Comparison of ENCODE assay signal across 25 cellular contexts in the genomic region with DNA sequence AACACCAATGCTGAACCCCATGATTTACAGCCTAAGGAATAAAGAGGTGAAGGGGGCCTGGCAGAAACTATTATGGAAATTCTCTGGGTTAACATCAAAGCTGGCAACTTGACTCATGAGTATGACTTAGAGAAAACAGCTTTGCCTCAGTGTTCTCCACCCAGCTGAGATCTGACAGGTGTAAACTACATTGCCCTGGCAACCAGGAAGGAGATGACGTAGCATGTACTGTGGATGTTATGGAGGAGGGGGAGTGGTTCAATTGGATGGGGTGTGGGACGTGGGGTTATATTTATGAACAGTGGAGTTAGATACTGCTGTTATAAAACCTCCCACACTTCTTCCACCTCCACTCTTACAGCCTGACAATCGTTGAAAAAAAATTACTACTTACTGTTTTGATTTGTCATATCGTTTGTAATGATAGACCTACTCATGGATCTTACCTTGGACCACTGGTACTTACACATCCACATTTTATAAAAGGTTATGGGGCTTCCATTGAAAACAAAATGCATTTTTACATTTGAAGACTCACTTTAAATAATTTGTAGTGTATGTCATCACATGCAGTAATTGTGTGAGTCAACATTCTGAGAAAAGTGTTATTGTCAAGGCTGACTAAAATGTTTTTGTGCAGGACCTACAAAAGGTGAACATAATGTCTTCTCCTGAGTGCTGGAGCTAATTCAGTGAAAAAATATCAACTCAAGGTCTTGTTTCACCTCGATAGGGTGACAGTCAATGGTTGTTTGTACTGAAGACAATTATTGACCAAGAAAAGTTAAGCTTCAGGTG. TPM values are rescaled to one million over a fixed set of nuclear protein-coding genes. Genes with fewer than 3 reads are reported as not detected.
DNase-seq lines count a peak whose midpoint lies in the region; ATAC-seq, FAIRE-seq and TF ChIP-seq lines count a peak whose summit lies in the region.
"Had no signal": no experiment of that assay in that cellular context is flagged by ENCODE, and none has a peak within 500 bp of the region (broad histone marks: within the 10 kb centered on the region; RNA-seq: fewer than 3 reads in every experiment).

No MANE protein-coding gene starts in this region.

- CTCF ChIA-PET in HEK293 (lab: Yijun Ruan, JAX) = no interaction called here
- CTCF ChIA-PET in K562 (lab: Yijun Ruan, JAX; ENCODE audit: low intra/inter-chr PET ratio) = no interaction called here

- no peak for TF ChIP-seq EP300 in K562 (IDR thresholded peaks at IDR 0.05; ENCODE audit: low read length)

- H3K27me3 Mint-ChIP-seq in natural killer cell (ENCODE audit: low read depth in 2 of 2) = peaks cover 11 to 21% of the 10 kb centered on the region in 2 donors

- TF ChIP-seq POLR2A in K562 (conservative IDR thresholded peaks at IDR 0.05) (no peak), gastrocnemius medialis (IDR thresholded peaks at IDR 0.05) (no peak)

- DNase-seq in Ammon's horn (ENCODE audit: low spot score) (peak; percentile 2), K562 (ENCODE audit: extremely low read depth in 1 of 4, low spot score in 3 of 4) (no peak), left colon (no peak), NCI-H2029 treated with DMSO at 0.1 percent for 48 hours (lab: John Stamatoyannopoulos, UW) (no peak), natural killer cell (no peak), gastrocnemius medialis (no peak)
- DNase-seq: CD4-positive, CD25-positive, alpha-beta regulatory T cell; DND-41; GOT3; HCEC 1CT; Kasumi-1; MG63; NCI-H1436; NCI-H187 treated with DMSO at 0.1 percent for 48 hours; NCI-H2171; NCI-H526 had no signal

- BruUV-seq in K562 (replicated peaks; lab: Mats Ljungman, UMichigan) = no TSS peak

- no peak overlapping the region for H3K27ac ChIP-seq in HEK293 (ENCODE audit: extremely low read depth, low read depth, low read length)
- no peak overlapping the region for H3K27ac ChIP-seq in K562 (ENCODE audit: extremely low read depth, low read depth, low read length)
- no peak overlapping the region for H3K27ac ChIP-seq in gastrocnemius medialis
- H3K27ac ChIP-seq: SJSA1 had no signal

- H3K27me3 ChIP-seq in K562 (ENCODE audit: control insufficient read depth in 2 of 2, insufficient read depth in 2 of 2, low read length in 2 of 2) = no peaks in the 10 kb centered on the region
- H3K27me3 ChIP-seq in gastrocnemius medialis = no peaks in the 10 kb centered on the region
- H3K27me3 ChIP-seq: MG63, SJSA1 had no signal

- H3K9me3 ChIP-seq in HEK293 (ENCODE audit: control insufficient read depth, insufficient read depth, low read depth, low read length) (no peaks in the 10 kb centered on the region), K562 (replicated peaks; ENCODE audit: control insufficient read depth, insufficient read depth, low read depth, low read length) (no peaks in the 10 kb centered on the region), gastrocnemius medialis (no peaks in the 10 kb centered on the region)
- H3K9me3 ChIP-seq: MG63 had no signal

- no peaks in the 10 kb centered on the region for H3K36me3 ChIP-seq in HEK293 (ENCODE audit: control insufficient read depth in 2 of 2, insufficient read depth in 1 of 2, low read length in 2 of 2)
- H3K36me3 ChIP-seq in K562 (ENCODE audit: control insufficient read depth, insufficient read depth, low read length) = no peaks in the 10 kb centered on the region
- H3K36me3 ChIP-seq in gastrocnemius medialis = no peaks in the 10 kb centered on the region
- H3K36me3 ChIP-seq: MG63, SJSA1 had no signal

- no peaks in the 10 kb centered on the region for H3K79me2 ChIP-seq in K562 (ENCODE audit: control insufficient read depth, insufficient read depth, low read length)

- TF ChIP-seq CTCF in HEK293 (tag by site-specific recombination; IDR thresholded peaks at IDR 0.05) (no peak), K562 (IDR thresholded peaks at IDR 0.05 in 2 of 3, conservative IDR thresholded peaks at IDR 0.05 in 1 of 3; ENCODE audit: insufficient read depth in 2 of 3, low read depth in 1 of 3, low read length in 3 of 3) (no peak), natural killer cell (IDR thresholded peaks at IDR 0.05) (no peak), gastrocnemius medialis (IDR thresholded peaks at IDR 0.05 in 4 of 5, conservative IDR thresholded peaks at IDR 0.05 in 1 of 5) (no peak)

- TF ChIP-seq RAD21 in K562 (CRISPR knock-in tag; conservative IDR thresholded peaks at IDR 0.05 in 1 of 2, IDR thresholded peaks at IDR 0.05 in 1 of 2) = no peak

- H3K27ac Mint-ChIP-seq in natural killer cell = no peak overlapping the region

- H3K9ac ChIP-seq in K562 (ENCODE audit: insufficient read depth in 1 of 2, low read depth in 2 of 2, low read length in 2 of 2) = no peak overlapping the region

- WGBS in K562 (ENCODE audit: insufficient coverage, low coverage, missing lambda C conversion rate) = under 1% methylated on average over 5 of the region's 5 CpGs

- in situ Hi-C loops in K562 (cut with MboI) = no loop called here
- in situ Hi-C loops in gastrocnemius medialis (cut with MboI; ENCODE audit: low sequenced_read_pairs in 4 of 4) = no loop called here

- no peak overlapping the region for H3K4me3 Mint-ChIP-seq in natural killer cell
- H3K4me3 Mint-ChIP-seq: CD4-positive, CD25-positive, alpha-beta regulatory T cell had no signal

- POLR2A ChIA-PET in HEK293 (lab: Yijun Ruan, JAX) = no interaction called here
- POLR2A ChIA-PET in K562 (lab: Yijun Ruan, JAX) = interaction anchor here (1.2 kb wide), 1 partner anchor 12 kb away, joined by 3 read pairs; no protein-coding TSS in a partner anchor

- no peak for FAIRE-seq in K562 (lab: Jason Lieb, UNC)
- FAIRE-seq: GM12878, RCC 7860 had no signal

- no peaks in the 10 kb centered on the region for H3K9me1 ChIP-seq in K562 (ENCODE audit: control insufficient read depth, insufficient read depth, low read length)

- intact Hi-C loops in K562 (cut with micrococcal nuclease) (no loop called here), left colon (cut with DNase I, micrococcal nuclease) (no loop called here), natural killer cell (cut with micrococcal nuclease) (no loop called here), gastrocnemius medialis (cut with DNase I; ENCODE audit: low total_unique reads) (no loop called here)

- no peaks in the 10 kb centered on the region for H3K4me1 Mint-ChIP-seq in natural killer cell
- H3K4me1 Mint-ChIP-seq: CD4-positive, CD25-positive, alpha-beta regulatory T cell had no signal

- H2AFZ ChIP-seq in K562 (ENCODE audit: low read depth, low read length) = no peak overlapping the region

- no peaks in the 10 kb centered on the region for H3K36me3 Mint-ChIP-seq in natural killer cell
- H3K36me3 Mint-ChIP-seq: CD4-positive, CD25-positive, alpha-beta regulatory T cell had no signal

- H4K20me1 ChIP-seq in K562 (replicated peaks; ENCODE audit: control insufficient read depth, insufficient read depth, low read length) = no peaks in the 10 kb centered on the region

- H3K4me1 ChIP-seq in HEK293 (ENCODE audit: control insufficient read depth, insufficient read depth, low read length) (no peaks in the 10 kb centered on the region), K562 (replicated peaks in 1 of 2; ENCODE audit: control insufficient read depth in 2 of 2, insufficient read depth in 2 of 2, low read length in 2 of 2) (no peaks in the 10 kb centered on the region), gastrocnemius medialis (no peaks in the 10 kb centered on the region)

- no peak overlapping the region for H3K4me2 ChIP-seq in K562 (ENCODE audit: insufficient read depth, low read length)

- H3K4me3 ChIP-seq in HEK293 (ENCODE audit: low read depth, low read length) (no peak overlapping the region), K562 (no peak overlapping the region), gastrocnemius medialis (no peak overlapping the region)
- H3K4me3 ChIP-seq: GM12878, MG63, SJSA1 had no signal

- H3K9me3 Mint-ChIP-seq in natural killer cell = no peaks in the 10 kb centered on the region

- ATAC-seq in K562 = no peak
- peak; percentile 86 for ATAC-seq in left colon
- ATAC-seq in GM19463 (IDR thresholded peaks at IDR 0.05; ENCODE audit: unreplicated experiment) = no peak
- ATAC-seq in natural killer cell = no peak
- ATAC-seq in gastrocnemius medialis = no peak
- ATAC-seq: GM12878, Right ventricle myocardium inferior had no signal

RNA-seq across cellular contexts. Expression of a gene that starts 6.4 kb away (rescaled TPM):
- total RNA-seq in K562 (2011; cell fraction: chromatin; rRNA removed; ENCODE audit: low replicate concordance) = not detected in 2 replicates
- not detected in 2 replicates for total RNA-seq in K562 (2011; cell fraction: nucleolus; rRNA removed)
- total RNA-seq in K562 (2011; cell fraction: nucleoplasm; rRNA removed) = not detected in 2 replicates
- total RNA-seq in K562 (2014; rRNA removed) (not detected in 2 replicates), K562 (2014; rRNA removed; fragmentation: Illumina TruSeq; extraction: Trizol) (not detected in 2 replicates), K562 (2015; rRNA removed; fragmentation: Illumina TruSeq; extraction: Trizol) (not detected in 2 replicates), K562 (2021) (not detected in 2 replicates), left colon (not detected), natural killer cell (not detected), gastrocnemius medialis (not detected)
- polyA plus RNA-seq in K562 (2011; rRNA removed) (not detected in 2 replicates), K562 (2014; fragmentation: Illumina TruSeq; extraction: Trizol) (not detected in 2 replicates), K562 (2014; fragmentation: Nextera tagmentation; extraction: Ambion mirVana) (not detected), K562 (2014; rRNA removed) (not detected in 2 replicates)
- polyA plus RNA-seq in K562 (2011; cell fraction: cytosol; rRNA removed) = not detected in 2 replicates
- polyA plus RNA-seq in K562 (2011; cell fraction: nucleus; rRNA removed) = not detected in 2 replicates
- polyA plus RNA-seq in K562 (2012) = not detected in 2 replicates
- not detected in 2 replicates for polyA minus RNA-seq in K562 (2011; rRNA and poly(A)+ RNA removed)
- polyA minus RNA-seq in K562 (2011; cell fraction: cytosol; rRNA and poly(A)+ RNA removed) = not detected in 2 replicates
- polyA minus RNA-seq in K562 (2011; cell fraction: nucleus; rRNA and poly(A)+ RNA removed) = not detected in 2 replicates
- total RNA-seq: A673; CD4-positive, CD25-positive, alpha-beta regulatory T cell; GM12878; OCI-LY7; Right ventricle myocardium inferior; SJSA1 had no signal
- polyA plus RNA-seq: BJ; CD4-positive, CD25-positive, alpha-beta regulatory T cell; GM12878 had no signal

RNA-seq across cellular contexts. Expression of a gene that starts 26.0 kb away (rescaled TPM):
- not detected in 2 replicates for total RNA-seq in K562 (2011; cell fraction: chromatin; rRNA removed; ENCODE audit: low replicate concordance)
- not detected in 2 replicates for total RNA-seq in K562 (2011; cell fraction: nucleolus; rRNA removed)
- total RNA-seq in K562 (2011; cell fraction: nucleoplasm; rRNA removed) = not detected in 2 replicates
- not detected in 2 replicates for total RNA-seq in K562 (2014; rRNA removed)
- total RNA-seq in K562 (2014; rRNA removed; fragmentation: Illumina TruSeq; extraction: Trizol) = not detected in 2 replicates
- total RNA-seq in K562 (2015; rRNA removed; fragmentation: Illumina TruSeq; extraction: Trizol) = not detected in 2 replicates
- total RNA-seq in K562 (2021) = not detected in 2 replicates
- not detected in 2 replicates for polyA plus RNA-seq in K562 (2011; rRNA removed)
- polyA plus RNA-seq in K562 (2011; cell fraction: cytosol; rRNA removed) = not detected in 2 replicates
- polyA plus RNA-seq in K562 (2011; cell fraction: nucleus; rRNA removed) = not detected in 2 replicates
- polyA plus RNA-seq in K562 (2012) = not detected in 2 replicates
- not detected in 2 replicates for polyA plus RNA-seq in K562 (2014; fragmentation: Illumina TruSeq; extraction: Trizol)
- polyA plus RNA-seq in K562 (2014; fragmentation: Nextera tagmentation; extraction: Ambion mirVana) = not detected
- not detected in 2 replicates for polyA plus RNA-seq in K562 (2014; rRNA removed)
- not detected in 2 replicates for polyA minus RNA-seq in K562 (2011; rRNA and poly(A)+ RNA removed)
- polyA minus RNA-seq in K562 (2011; cell fraction: cytosol; rRNA and poly(A)+ RNA removed) = not detected in 2 replicates
- polyA minus RNA-seq in K562 (2011; cell fraction: nucleus; rRNA and poly(A)+ RNA removed) = not detected in 2 replicates
- total RNA-seq in left colon = not detected
- total RNA-seq in natural killer cell = not detected
- not detected for total RNA-seq in gastrocnemius medialis
- total RNA-seq: A673; CD4-positive, CD25-positive, alpha-beta regulatory T cell; GM12878; OCI-LY7; Right ventricle myocardium inferior had no signal
- polyA plus RNA-seq: BJ; CD4-positive, CD25-positive, alpha-beta regulatory T cell; GM12878 had no signal

RNA-seq across cellular contexts. Expression of a gene that starts 39.1 kb away (rescaled TPM):
- not detected in 2 replicates for total RNA-seq in K562 (2011; cell fraction: chromatin; rRNA removed; ENCODE audit: low replicate concordance)
- not detected in 2 replicates for total RNA-seq in K562 (2011; cell fraction: nucleolus; rRNA removed)
- not detected in 2 replicates for total RNA-seq in K562 (2011; cell fraction: nucleoplasm; rRNA removed)
- total RNA-seq in K562 (2014; rRNA removed) = not detected in 2 replicates
- total RNA-seq in K562 (2014; rRNA removed; fragmentation: Illumina TruSeq; extraction: Trizol) = not detected in 2 replicates
- total RNA-seq in K562 (2015; rRNA removed; fragmentation: Illumina TruSeq; extraction: Trizol) = not detected in 2 replicates
- total RNA-seq in K562 (2021) = not detected in 2 replicates
- not detected in 2 replicates for polyA plus RNA-seq in K562 (2011; rRNA removed)
- not detected in 2 replicates for polyA plus RNA-seq in K562 (2011; cell fraction: cytosol; rRNA removed)
- not detected in 2 replicates for polyA plus RNA-seq in K562 (2011; cell fraction: nucleus; rRNA removed)
- not detected in 2 replicates for polyA plus RNA-seq in K562 (2012)
- polyA plus RNA-seq in K562 (2014; fragmentation: Illumina TruSeq; extraction: Trizol) = not detected in 2 replicates
- not detected for polyA plus RNA-seq in K562 (2014; fragmentation: Nextera tagmentation; extraction: Ambion mirVana)
- not detected in 2 replicates for polyA plus RNA-seq in K562 (2014; rRNA removed)
- polyA minus RNA-seq in K562 (2011; rRNA and poly(A)+ RNA removed) = not detected in 2 replicates
- polyA minus RNA-seq in K562 (2011; cell fraction: cytosol; rRNA and poly(A)+ RNA removed) = not detected in 2 replicates
- not detected in 2 replicates for polyA minus RNA-seq in K562 (2011; cell fraction: nucleus; rRNA and poly(A)+ RNA removed)
- not detected for total RNA-seq in left colon
- not detected for total RNA-seq in natural killer cell
- not detected for total RNA-seq in gastrocnemius medialis
- total RNA-seq: A673; CD4-positive, CD25-positive, alpha-beta regulatory T cell; GM12878; OCI-LY7; Right ventricle myocardium inferior; SJSA1 had no signal
- polyA plus RNA-seq: BJ; CD4-positive, CD25-positive, alpha-beta regulatory T cell; GM12878 had no signal

RNA-seq across cellular contexts. Expression of a gene that starts 59.0 kb away (rescaled TPM):
- total RNA-seq in K562 (2011; cell fraction: chromatin; rRNA removed; ENCODE audit: low replicate concordance) = 31.5 and 50.2 TPM in 2 replicates
- total RNA-seq in K562 (2011; cell fraction: nucleolus; rRNA removed) = 16.2 and 20.5 TPM in 2 replicates
- total RNA-seq in K562 (2011; cell fraction: nucleoplasm; rRNA removed) = 16.9 and 23.0 TPM in 2 replicates
- total RNA-seq in K562 (2014; rRNA removed) = 23.4 and 25.0 TPM in 2 replicates
- total RNA-seq in K562 (2014; rRNA removed; fragmentation: Illumina TruSeq; extraction: Trizol) = 30.1 and 34.2 TPM in 2 replicates
- 30.5 and 32.0 TPM in 2 replicates for total RNA-seq in K562 (2015; rRNA removed; fragmentation: Illumina TruSeq; extraction: Trizol)
- total RNA-seq in K562 (2021) = 51.3 and 52.2 TPM in 2 replicates
- 24.4 and 38.6 TPM in 2 replicates for polyA plus RNA-seq in K562 (2011; rRNA removed)
- polyA plus RNA-seq in K562 (2011; cell fraction: cytosol; rRNA removed) = 27.4 and 34.9 TPM in 2 replicates
- polyA plus RNA-seq in K562 (2011; cell fraction: nucleus; rRNA removed) = 29.5 and 33.3 TPM in 2 replicates
- 38.3 and 40.8 TPM in 2 replicates for polyA plus RNA-seq in K562 (2012)
- 39.2 and 45.9 TPM in 2 replicates for polyA plus RNA-seq in K562 (2014; fragmentation: Illumina TruSeq; extraction: Trizol)
- 1 to 10 TPM; 6.2 to 9.6 TPM for polyA plus RNA-seq in K562 (2014; fragmentation: Nextera tagmentation; extraction: Ambion mirVana)
- 22.1 and 24.2 TPM in 2 replicates for polyA plus RNA-seq in K562 (2014; rRNA removed)
- polyA minus RNA-seq in K562 (2011; rRNA and poly(A)+ RNA removed) = 64.3 and 93.5 TPM in 2 replicates
- 34.4 and 36.3 TPM in 2 replicates for polyA minus RNA-seq in K562 (2011; cell fraction: cytosol; rRNA and poly(A)+ RNA removed)
- 22.9 and 40.4 TPM in 2 replicates for polyA minus RNA-seq in K562 (2011; cell fraction: nucleus; rRNA and poly(A)+ RNA removed)
- 10 to 100 TPM; 33.4 to 44.4 TPM for total RNA-seq in left colon
- 10 to 100 TPM; 12.7 to 24.5 (median 18.8) TPM for total RNA-seq in natural killer cell
- total RNA-seq in gastrocnemius medialis = 10 to 100 TPM; 31.4 to 43.0 (median 32.9) TPM
